8 cellular contexts compared by ENCODE assay signal in the genomic region with DNA sequence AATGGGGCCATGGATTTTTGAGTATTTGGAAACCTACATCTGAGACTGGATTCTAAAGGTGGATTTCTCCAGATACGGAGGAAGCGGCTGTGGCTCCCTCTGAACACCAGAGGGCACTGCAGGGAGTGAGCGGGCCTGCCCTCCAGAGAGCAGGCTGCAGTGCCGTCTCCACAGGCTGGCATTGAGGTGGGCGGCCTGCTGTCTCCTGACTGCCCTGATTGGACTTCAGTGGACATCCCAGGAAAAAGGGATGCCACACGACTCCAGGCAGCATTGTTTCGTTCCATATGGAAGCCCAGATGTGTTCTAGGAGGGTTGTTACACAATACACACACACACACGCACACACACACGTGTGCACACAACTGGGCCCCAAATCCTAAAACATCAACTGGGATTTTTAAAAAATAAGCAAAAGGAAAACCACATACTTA. TPM values are rescaled to one million over a fixed set of nuclear protein-coding genes. Genes with fewer than 3 reads are reported as not detected.
DNase-seq lines count a peak whose midpoint lies in the region; ATAC-seq, FAIRE-seq and TF ChIP-seq lines count a peak whose summit lies in the region.

No MANE protein-coding gene starts in this region.

- no peaks in the 10 kb centered on the region for H3K36me3 ChIP-seq in neural progenitor cell

- H3K4me3 ChIP-seq in fibroblast of pulmonary artery (replicated peaks; ENCODE audit: low read depth, low read length): no peak overlapping the region
- no peak overlapping the region for H3K4me3 ChIP-seq in neural progenitor cell

- H3K79me2 ChIP-seq in neural progenitor cell (ENCODE audit: low read depth): no peaks in the 10 kb centered on the region

- no peak for TF ChIP-seq POLR2A in H54 (IDR thresholded peaks at IDR 0.05; ENCODE audit: low read depth, low read length)

- H3K9me3 ChIP-seq in neural progenitor cell (ENCODE audit: low read depth): no peaks in the 10 kb centered on the region

- no peak overlapping the region for H3K9ac ChIP-seq in neural progenitor cell

- TF ChIP-seq CTCF in fibroblast of pulmonary artery (IDR thresholded peaks at IDR 0.05; ENCODE audit: low read length, missing control alignments) (peak; percentile 93), neural progenitor cell (IDR thresholded peaks at IDR 0.05) (peak; percentile 89)

- no peak overlapping the region for H3K27ac Mint-ChIP-seq in neural progenitor cell

- DNase-seq in Ammon's horn (ENCODE audit: low spot score) (peak; percentile 65), H54 (ENCODE audit: insufficient read length, low spot score) (peak; percentile 53), NCI-H748 (lab: John Stamatoyannopoulos, UW; ENCODE audit: unreplicated experiment) (peak; percentile 33), activated T-cell treated with anti-CD3 and anti-CD28 coated beads for 4 hours (peak; percentile 25), fibroblast of pulmonary artery (ENCODE audit: low read depth) (peak; percentile 54), neural progenitor cell (ENCODE audit: low spot score) (peak; percentile 84), urothelium cell line (ENCODE audit: low spot score) (peak; percentile 88)

- FAIRE-seq in H54 (lab: Jason Lieb, UNC) (no peak), urothelium cell line (lab: Jason Lieb, UNC) (peak; percentile 90)

- H3K27me3 ChIP-seq in neural progenitor cell: no peaks in the 10 kb centered on the region

- H2AFZ ChIP-seq in neural progenitor cell (replicated peaks): peak overlapping the region; percentile 37

- peaks cover 22% of the 10 kb centered on the region for H3K4me1 ChIP-seq in neural progenitor cell

- H3K36me3 Mint-ChIP-seq in neural progenitor cell: no peaks in the 10 kb centered on the region

- no peaks in the 10 kb centered on the region for H4K20me1 ChIP-seq in neural progenitor cell (ENCODE audit: low read depth)

- peaks cover 5% of the 10 kb centered on the region for H3K27me3 Mint-ChIP-seq in neural progenitor cell (ENCODE audit: insufficient read depth, low read depth)

- no peak overlapping the region for H3K4me2 ChIP-seq in neural progenitor cell

- H3K9me3 Mint-ChIP-seq in neural progenitor cell: no peaks in the 10 kb centered on the region

- peaks cover 42% of the 10 kb centered on the region for H3K4me1 Mint-ChIP-seq in neural progenitor cell

- ATAC-seq in GM21737 (IDR thresholded peaks at IDR 0.05; ENCODE audit: unreplicated experiment): no peak

- no peak overlapping the region for H3K27ac ChIP-seq in neural progenitor cell

- peaks cover 4% of the 10 kb centered on the region for H3F3A ChIP-seq in neural progenitor cell (ENCODE audit: low read depth)

- H3K4me3 Mint-ChIP-seq in neural progenitor cell: no peak overlapping the region

RNA-seq across cellular contexts. Expression of gene ANO2, which starts 20.9 kb away (rescaled TPM):
- total RNA-seq in neural progenitor cell (ENCODE audit: low replicate concordance): 4.0 and 4.8 TPM in 2 replicates

Comparison
In these comparisons a context has a peak if more than half of its experiments do, and no peak if none do; other contexts are left out.
1. DNase-seq: peak in every context shown above with its lines; median percentile 88 in urothelium cell line; 84 in neural progenitor cell; 65 in Ammon's horn; 54 in fibroblast of pulmonary artery; 53 in H54; 33 in NCI-H748; 25 in activated T-cell treated with anti-CD3 and anti-CD28 coated beads for 4 hours.